1 cellular context compared by ENCODE assay signal in genomic region chr11:108558222-108558621, GRCh38.
TF ChIP-seq lines count a peak whose summit lies in the region.

No MANE protein-coding gene starts in this region.

TF ChIP-seq in GM23338, 12 proteins besides CTCF, POLR2A, EP300 and RAD21 (continued from another document):
- TF ChIP-seq ZNF462 (CRISPR knock-in tag; IDR thresholded peaks at IDR 0.05) (no peak), EZH2phosphoT487 (IDR thresholded peaks at IDR 0.05; ENCODE audit: unreplicated experiment) (no peak), STAT1 (IDR thresholded peaks at IDR 0.05; ENCODE audit: unreplicated experiment) (no peak), ZNF331 (CRISPR knock-in tag; IDR thresholded peaks at IDR 0.05; ENCODE audit: low read depth) (no peak), CREB1 (CRISPR knock-in tag; IDR thresholded peaks at IDR 0.05; ENCODE audit: low read depth) (no peak)
